ENCODE assay signal across 11 cellular contexts in the genomic region with DNA sequence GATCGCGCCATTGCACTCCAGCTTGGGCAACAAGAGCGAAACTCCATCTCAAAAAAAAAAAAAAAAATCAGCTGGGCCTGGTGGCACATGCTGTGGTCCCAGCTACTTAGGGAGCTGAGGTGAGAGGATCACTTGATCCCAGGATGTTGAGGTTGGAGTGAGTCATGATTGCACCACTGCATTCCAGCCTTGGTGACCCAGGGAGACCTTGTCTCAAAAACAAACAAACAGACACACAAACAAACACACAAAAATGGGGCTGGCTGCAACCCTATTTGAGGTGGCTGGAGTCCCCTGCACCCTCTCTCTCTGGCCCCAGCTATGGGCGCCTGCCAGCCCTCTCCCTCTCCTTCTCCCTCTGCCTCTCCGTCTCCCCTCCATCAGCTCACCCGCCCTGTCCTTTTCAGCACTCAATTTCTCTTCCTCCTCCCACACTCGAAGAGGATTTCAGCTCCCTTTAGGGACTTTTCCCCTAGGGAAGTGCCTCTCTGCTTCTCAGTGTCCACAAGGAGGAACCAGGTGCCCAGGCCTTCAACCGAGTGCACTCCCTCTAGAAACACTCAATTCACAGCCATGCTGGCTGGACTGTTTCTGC. TPM values are rescaled to one million over a fixed set of nuclear protein-coding genes. Genes with fewer than 3 reads are reported as not detected.
A peak's percentile ranks its signal among the peaks of the same experiment; 100 is the strongest.
DNase-seq lines count a peak whose midpoint lies in the region; ATAC-seq and TF ChIP-seq lines count a peak whose summit lies in the region.
"Had no signal": no experiment of that assay in that cellular context is flagged by ENCODE, and none has a peak within 500 bp of the region (broad histone marks: within the 10 kb centered on the region; RNA-seq: fewer than 3 reads in every experiment).

No MANE protein-coding gene starts in this region.

- H3K27me3 Mint-ChIP-seq in HFFc6 (ENCODE audit: insufficient read depth) (peaks cover 2% of the 10 kb centered on the region), WTC11 (ENCODE audit: low read depth) (no peaks in the 10 kb centered on the region)
- H3K27me3 Mint-ChIP-seq in activated T-helper 2 cell treated with anti-CD3 and anti-CD28 coated beads, Interferon-gamma antibody, Interleukin-2, Interleukin-4, amounts not matched to agents 10 μg/mL and 5 μg/mL and 100 μg/mL, durations not matched to agents 14 hours and 24 hours and 36 hours (ENCODE audit: low read depth): peaks cover 2% of the 10 kb centered on the region

- H3K27ac Mint-ChIP-seq in HFFc6 (peak overlapping the region; percentile 91), WTC11 (peak overlapping the region; percentile 89)
- H3K27ac Mint-ChIP-seq in activated T-helper 2 cell treated with anti-CD3 and anti-CD28 coated beads, Interferon-gamma antibody, Interleukin-2, Interleukin-4, amounts not matched to agents 10 μg/mL and 5 μg/mL and 100 μg/mL, durations not matched to agents 14 hours and 24 hours and 36 hours: no peak overlapping the region
- H3K27ac Mint-ChIP-seq: activated B cell treated with CpG ODN at 0.5 μM for 24 hours, naive B cell had no signal

- intact Hi-C loops in activated T-helper 2 cell treated with anti-CD3 and anti-CD28 coated beads, Interferon-gamma antibody, Interleukin-2, Interleukin-4, amounts not matched to agents 10 μg/mL and 5 μg/mL and 100 μg/mL, durations not matched to agents 14 hours and 24 hours and 36 hours (cut with micrococcal nuclease): no loop called here

- POLR2A ChIA-PET in WTC11 (lab: Charles Lee): interaction anchor here (1.3 to 2.4 kb wide), 3 partner anchors 17 to 38 kb away, joined by 3 to 11 read pairs (median 3); a partner anchor contains a TSS

- no peak for ATAC-seq in WTC11

- H3K9me3 Mint-ChIP-seq in HFFc6: no peaks in the 10 kb centered on the region
- no peaks in the 10 kb centered on the region for H3K9me3 Mint-ChIP-seq in WTC11
- no peaks in the 10 kb centered on the region for H3K9me3 Mint-ChIP-seq in activated T-helper 2 cell treated with anti-CD3 and anti-CD28 coated beads, Interferon-gamma antibody, Interleukin-2, Interleukin-4, amounts not matched to agents 10 μg/mL and 5 μg/mL and 100 μg/mL, durations not matched to agents 14 hours and 24 hours and 36 hours
- H3K9me3 Mint-ChIP-seq: activated B cell treated with CpG ODN at 0.5 μM for 24 hours, naive B cell had no signal

- CTCF ChIA-PET in WTC11 (lab: Charles Lee): interaction anchor here (0.7 to 12.3 kb wide), 15 partner anchors 8 to 114 kb away, joined by 3 to 185 read pairs (median 4); no protein-coding TSS in a partner anchor

- peak; percentile 62; the same call in 1 of the 2 replicates for TF ChIP-seq CTCF in HFFc6 (IDR thresholded peaks at IDR 0.05)
- TF ChIP-seq CTCF in WTC11 (IDR thresholded peaks at IDR 0.05): no peak

- H3K4me1 Mint-ChIP-seq in HFFc6 (ENCODE audit: low read depth): peaks cover 42% of the 10 kb centered on the region
- peaks cover 41% of the 10 kb centered on the region for H3K4me1 Mint-ChIP-seq in WTC11
- H3K4me1 Mint-ChIP-seq in activated T-helper 2 cell treated with anti-CD3 and anti-CD28 coated beads, Interferon-gamma antibody, Interleukin-2, Interleukin-4, amounts not matched to agents 10 μg/mL and 5 μg/mL and 100 μg/mL, durations not matched to agents 14 hours and 24 hours and 36 hours (ENCODE audit: low read depth): peaks cover 4% of the 10 kb centered on the region

- H3K4me3 Mint-ChIP-seq in HFFc6: no peak overlapping the region
- H3K4me3 Mint-ChIP-seq in WTC11: no peak overlapping the region
- no peak overlapping the region for H3K4me3 Mint-ChIP-seq in activated T-helper 2 cell treated with anti-CD3 and anti-CD28 coated beads, Interferon-gamma antibody, Interleukin-2, Interleukin-4, amounts not matched to agents 10 μg/mL and 5 μg/mL and 100 μg/mL, durations not matched to agents 14 hours and 24 hours and 36 hours (ENCODE audit: low read depth)
- H3K4me3 Mint-ChIP-seq: activated B cell treated with CpG ODN at 0.5 μM for 24 hours, naive B cell had no signal

- DNase-seq in AG08395 (ENCODE audit: low spot score) (peak; percentile 38), HFFc6 (peak; percentile 75), WTC11 (ENCODE audit: low spot score) (no peak), kidney tubule cell (ENCODE audit: low spot score) (peak; percentile 91), activated gamma-delta T cell (lab: John Stamatoyannopoulos, UW) (no peak), SHP77 (lab: John Stamatoyannopoulos, UW) (no peak), 8988T (no peak)
- no peak for DNase-seq in activated T-helper 2 cell treated with anti-CD3 and anti-CD28 coated beads, Interferon-gamma antibody, Interleukin-2, Interleukin-4, amounts not matched to agents 10 μg/mL and 5 μg/mL and 100 μg/mL, durations not matched to agents 14 hours and 24 hours and 36 hours (ENCODE audit: low spot score)
- DNase-seq: activated B cell treated with CpG ODN at 0.5 μM for 24 hours, DND-41, naive B cell had no signal

- H3K36me3 Mint-ChIP-seq in HFFc6 (ENCODE audit: low read depth) (no peaks in the 10 kb centered on the region), WTC11 (no peaks in the 10 kb centered on the region)
- H3K36me3 Mint-ChIP-seq in activated T-helper 2 cell treated with anti-CD3 and anti-CD28 coated beads, Interferon-gamma antibody, Interleukin-2, Interleukin-4, amounts not matched to agents 10 μg/mL and 5 μg/mL and 100 μg/mL, durations not matched to agents 14 hours and 24 hours and 36 hours (ENCODE audit: low read depth): no peaks in the 10 kb centered on the region
- H3K36me3 Mint-ChIP-seq: naive B cell had no signal

TF ChIP-seq in WTC11, 78 proteins besides CTCF, POLR2A, EP300 and RAD21:
- TF ChIP-seq GTF2I (CRISPR knock-in tag; conservative IDR thresholded peaks at IDR 0.05) (no peak), GABPB1 (CRISPR knock-in tag; IDR thresholded peaks at IDR 0.05) (peak; percentile 94)

RNA-seq across cellular contexts. Expression of a gene that starts 17.5 kb away (rescaled TPM):
- 10 to 100 TPM in 3 of 6 experiments, 1 to 10 TPM in 3; 8.3 to 11.7 (median 10.1) TPM for total RNA-seq in HFFc6 (2021; fragmentation: NEBNext Ultra II Directional; extraction: Animal tissue kit (Norgen Biotek cat#: 25700))
- 31.9 to 36.5 TPM (median 34.2 TPM) in 3 replicates for total RNA-seq in WTC11 (2021)
- total RNA-seq in activated T-helper 2 cell treated with anti-CD3 and anti-CD28 coated beads, Interferon-gamma antibody, Interleukin-2, Interleukin-4, amounts not matched to agents 10 μg/mL and 5 μg/mL and 100 μg/mL, durations not matched to agents 14 hours and 24 hours and 36 hours: 40.4 and 41.9 TPM in 2 replicates

RNA-seq across cellular contexts. Expression of a gene that starts 25.5 kb away (rescaled TPM):
- total RNA-seq in HFFc6 (2021; fragmentation: NEBNext Ultra II Directional; extraction: Animal tissue kit (Norgen Biotek cat#: 25700)): 10 to 100 TPM; 21.9 to 26.0 (median 23.5) TPM
- 19.5 to 23.0 TPM (median 20.1 TPM) in 3 replicates for total RNA-seq in WTC11 (2021)
- total RNA-seq in activated T-helper 2 cell treated with anti-CD3 and anti-CD28 coated beads, Interferon-gamma antibody, Interleukin-2, Interleukin-4, amounts not matched to agents 10 μg/mL and 5 μg/mL and 100 μg/mL, durations not matched to agents 14 hours and 24 hours and 36 hours: 2.1 and 2.5 TPM in 2 replicates
- total RNA-seq: activated B cell treated with CpG ODN at 0.5 μM for 24 hours had no signal

RNA-seq across cellular contexts. Expression of a gene that starts 48.5 kb away (rescaled TPM):
- total RNA-seq in HFFc6 (2021; fragmentation: NEBNext Ultra II Directional; extraction: Animal tissue kit (Norgen Biotek cat#: 25700)): not detected
- 0.11 TPM in 1 of 3 replicates, not detected in the others for total RNA-seq in WTC11 (2021)
- total RNA-seq in activated T-helper 2 cell treated with anti-CD3 and anti-CD28 coated beads, Interferon-gamma antibody, Interleukin-2, Interleukin-4, amounts not matched to agents 10 μg/mL and 5 μg/mL and 100 μg/mL, durations not matched to agents 14 hours and 24 hours and 36 hours: not detected in 2 replicates
- total RNA-seq: activated B cell treated with CpG ODN at 0.5 μM for 24 hours had no signal

Comparison
In these comparisons a context has a peak if more than half of its experiments do, and no peak if none do; other contexts are left out.
1. DNase-seq: peak in AG08395 (single experiment), HFFc6 (single experiment) and kidney tubule cell (single experiment); none in WTC11 (single experiment), activated gamma-delta T cell (single experiment), SHP77 (0 of 2), 8988T (single experiment) and activated T-helper 2 cell treated with anti-CD3 and anti-CD28 coated beads, Interferon-gamma antibody, Interleukin-2, Interleukin-4, amounts not matched to agents 10 μg/mL and 5 μg/mL and 100 μg/mL, durations not matched to agents 14 hours and 24 hours and 36 hours (single experiment).